In the genomic region with DNA sequence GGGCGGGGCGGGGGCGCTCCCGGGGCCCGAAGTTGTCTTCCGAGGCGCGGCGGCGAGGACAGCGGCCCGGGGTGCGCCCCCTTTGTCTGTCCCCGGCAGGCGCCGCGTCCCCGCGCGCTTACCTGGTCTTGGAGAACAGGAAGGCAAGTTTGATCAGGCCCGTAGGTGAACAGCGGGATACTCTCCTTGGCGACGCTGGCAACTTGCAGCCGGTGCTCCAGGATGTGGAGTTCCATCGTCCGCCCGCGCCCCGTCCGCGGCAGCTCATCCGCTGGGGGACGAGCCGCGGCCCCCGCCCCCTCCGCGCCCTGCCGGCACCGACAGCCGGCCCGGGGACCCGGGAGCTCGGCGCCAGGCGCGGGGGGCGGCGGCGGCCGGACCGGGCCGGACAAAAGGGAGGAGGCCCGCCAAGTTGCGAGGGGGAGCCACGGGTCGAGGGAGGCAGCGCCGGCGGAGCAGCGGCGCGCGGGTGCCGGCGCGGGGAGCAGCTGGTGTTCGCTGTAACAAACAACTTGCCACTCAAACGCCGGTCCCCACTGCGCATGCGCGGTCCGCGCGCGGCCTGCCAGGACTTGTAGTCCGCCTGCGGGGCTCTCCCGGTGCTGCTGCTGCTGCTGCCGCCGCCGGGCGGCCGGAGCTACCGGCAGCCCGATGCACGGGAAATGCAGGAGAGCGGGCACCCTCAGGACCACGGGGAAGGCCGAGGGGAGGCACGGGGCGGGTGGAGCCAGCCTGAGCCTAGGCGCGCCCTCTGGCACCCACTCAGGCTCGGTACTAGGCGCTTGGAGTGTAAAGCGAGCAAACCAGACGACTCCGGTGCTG, we compare ENCODE assay signal across 8 cellular contexts.
DNase-seq lines count a peak whose midpoint lies in the region; ATAC-seq and TF ChIP-seq lines count a peak whose summit lies in the region.

No MANE protein-coding gene starts in this region.

- H3K9ac ChIP-seq in OCI-LY1 (ENCODE audit: low read length) (peak overlapping the region; percentile 66), mucosa of rectum (ENCODE audit: low read depth in 1 of 2, low read length in 2 of 2) (peak overlapping the region in 1 of 2 donors; percentile 57)

- no peaks in the 10 kb centered on the region for H3K9me3 ChIP-seq in OCI-LY1 (ENCODE audit: low read length)
- no peaks in the 10 kb centered on the region for H3K9me3 ChIP-seq in mucosa of rectum (ENCODE audit: control insufficient read depth in 2 of 2, low read length in 2 of 2)

- H3K36me3 ChIP-seq in OCI-LY1 (ENCODE audit: insufficient read depth, low read length) (no peaks in the 10 kb centered on the region), mucosa of rectum (ENCODE audit: control insufficient read depth in 2 of 2, insufficient read depth in 2 of 2, low read length in 2 of 2) (no peaks in the 10 kb centered on the region)

- ATAC-seq in GM21515 (IDR thresholded peaks at IDR 0.05; ENCODE audit: unreplicated experiment) = peak; percentile 80

- no peak overlapping the region for H2AFZ ChIP-seq in OCI-LY1 (ENCODE audit: low read length)

- peak overlapping the region; percentile 69 for H3K4me3 ChIP-seq in OCI-LY1 (ENCODE audit: low read depth, low read length, poor library complexity, severe bottlenecking)
- peak overlapping the region; percentile 58 to 61 for H3K4me3 ChIP-seq in mucosa of rectum (ENCODE audit: low read length in 2 of 2)

- H3K79me2 ChIP-seq in OCI-LY1 (ENCODE audit: insufficient read depth, low read length) = no peaks in the 10 kb centered on the region

- H4K20me1 ChIP-seq in OCI-LY1 (ENCODE audit: insufficient read depth, low read length) = no peaks in the 10 kb centered on the region

- no peaks in the 10 kb centered on the region for H3K27me3 ChIP-seq in OCI-LY1 (ENCODE audit: insufficient read depth, low read length)
- H3K27me3 ChIP-seq in mucosa of rectum (ENCODE audit: control insufficient read depth in 2 of 2, insufficient read depth in 2 of 2, low read length in 2 of 2) = no peaks in the 10 kb centered on the region

- H3K27ac ChIP-seq in OCI-LY1 (ENCODE audit: low read depth, low read length, poor library complexity, severe bottlenecking) = no peak overlapping the region
- H3K27ac ChIP-seq in mucosa of rectum (ENCODE audit: low read depth in 2 of 2, low read length in 2 of 2) = no peak overlapping the region

- no peak for TF ChIP-seq POLR2A in erythroblast (IDR thresholded peaks at IDR 0.05; ENCODE audit: low read length)

- no peaks in the 10 kb centered on the region for H3F3A ChIP-seq in OCI-LY1 (ENCODE audit: insufficient read depth, low read length)

- TF ChIP-seq CTCF in OCI-LY1 (IDR thresholded peaks at IDR 0.05; ENCODE audit: low read length) = no peak; the same call in 1 of the 2 replicates

- peak; percentile 94 for DNase-seq in DMS 273 treated with DMSO at 0.1 percent for 48 hours (lab: John Stamatoyannopoulos, UW)
- DNase-seq in HuH-7 (ENCODE audit: low spot score) = peak; percentile 85
- DNase-seq in activated T-cell treated with anti-CD3 and anti-CD28 coated beads for 48 hours (ENCODE audit: low read depth) = peak; percentile 97
- DNase-seq in erythroblast (lab: John Stamatoyannopoulos, UW) = peak; percentile 96 to 97
- peak; percentile 96 to 98 for DNase-seq in stimulated activated CD8-positive, alpha-beta memory T cell treated with anti-CD3 and anti-CD28 coated beads, Interleukin-4, amount 100 ng/mL, for 4 hours (ENCODE audit: low read depth in 2 of 2, low spot score in 1 of 2)

- H3K9me2 ChIP-seq in OCI-LY1 (ENCODE audit: low read depth, low read length) = no peaks in the 10 kb centered on the region

- H3K4me1 ChIP-seq in OCI-LY1 (ENCODE audit: insufficient read depth, low read length, severe bottlenecking) (peaks cover 22% of the 10 kb centered on the region), mucosa of rectum (ENCODE audit: control insufficient read depth in 2 of 2, insufficient read depth in 2 of 2, low read length in 2 of 2) (peaks cover 3 to 8% of the 10 kb centered on the region in 2 donors)

- peak overlapping the region; percentile 73 for H3K4me2 ChIP-seq in OCI-LY1 (ENCODE audit: low read length)
